In genomic region chr10:19788075-19788686, GRCh38 we compare ENCODE assay signal across 8 cellular contexts. TPM values are rescaled to one million over a fixed set of nuclear protein-coding genes. Genes with fewer than 3 reads are reported as not detected.
DNase-seq lines count a peak whose midpoint lies in the region; ATAC-seq and TF ChIP-seq lines count a peak whose summit lies in the region.

No MANE protein-coding gene starts in this region.

- H3K4me1 ChIP-seq in heart right ventricle (peaks cover 0 to 8% (median 0%) of the 10 kb centered on the region in 9 donors), right cardiac atrium (ENCODE audit: control insufficient read depth, insufficient read depth, low read length) (no peaks in the 10 kb centered on the region), NT2/D1 (ENCODE audit: insufficient read depth, insufficient read length) (no peaks in the 10 kb centered on the region), colonic mucosa (no peaks in the 10 kb centered on the region)

- peak; percentile 49 to 88 (median 75) for TF ChIP-seq CTCF in heart right ventricle (IDR thresholded peaks at IDR 0.05)
- TF ChIP-seq CTCF in colonic mucosa (IDR thresholded peaks at IDR 0.05): peak; percentile 71

- 6 to 19% methylated on average over 3 of the region's 3 CpGs for WGBS in heart right ventricle, 2 donors
- WGBS in right cardiac atrium: 13% methylated on average over 3 of the region's 3 CpGs

- DNase-seq in heart right ventricle (peak in 1 of 2 donors; percentile 14), right cardiac atrium (no peak), NT2/D1 (ENCODE audit: low read depth, low spot score) (peak; percentile 25), colonic mucosa (peak; percentile 34), myocyte (ENCODE audit: low read depth) (peak; percentile 62)
- no peak for DNase-seq in stimulated activated CD4-positive, alpha-beta T cell treated with anti-CD3 and anti-CD28 coated beads, Interleukin-1b, Interleukin-23, amount 100 ng/mL, for 48 hours

- intact Hi-C loops in heart right ventricle (cut with DNase I) (no loop called here), right cardiac atrium (cut with DNase I) (loop anchor here in 1 of 4 donors (10.0 kb wide), 1 partner anchor 373 kb away; no protein-coding TSS in a partner anchor), colonic mucosa (cut with DNase I) (loop anchor here (5.0 kb wide), 1 partner anchor 376 kb away; no protein-coding TSS in a partner anchor)

- H3K27me3 ChIP-seq in heart right ventricle: no peaks in the 10 kb centered on the region
- no peaks in the 10 kb centered on the region for H3K27me3 ChIP-seq in right cardiac atrium (ENCODE audit: control insufficient read depth, insufficient read depth)
- no peaks in the 10 kb centered on the region for H3K27me3 ChIP-seq in NT2/D1 (ENCODE audit: insufficient read depth, insufficient read length)
- H3K27me3 ChIP-seq in colonic mucosa: no peaks in the 10 kb centered on the region

- ATAC-seq in heart right ventricle (no peak), right cardiac atrium (no peak), HG02623 (IDR thresholded peaks at IDR 0.05; ENCODE audit: unreplicated experiment) (peak; percentile 91), GM19397 (IDR thresholded peaks at IDR 0.05; ENCODE audit: unreplicated experiment) (no peak)

- H3K9ac ChIP-seq in NT2/D1 (ENCODE audit: insufficient read length, low read depth): no peak overlapping the region
- no peak overlapping the region for H3K9ac ChIP-seq in colonic mucosa (ENCODE audit: low read depth in 2 of 2, low read length in 2 of 2)

- no peak overlapping the region for H3K4me3 ChIP-seq in heart right ventricle
- no peak overlapping the region for H3K4me3 ChIP-seq in right cardiac atrium (ENCODE audit: low read length)
- H3K4me3 ChIP-seq in NT2/D1 (ENCODE audit: insufficient read length, low read depth): no peak overlapping the region
- no peak overlapping the region for H3K4me3 ChIP-seq in colonic mucosa

- H3K9me3 ChIP-seq in heart right ventricle (peaks cover 0 to 4% (median 0%) of the 10 kb centered on the region in 11 donors), right cardiac atrium (ENCODE audit: control insufficient read depth, low read length) (no peaks in the 10 kb centered on the region), NT2/D1 (ENCODE audit: insufficient read depth, low read length) (no peaks in the 10 kb centered on the region), colonic mucosa (no peaks in the 10 kb centered on the region)

- H3K27ac ChIP-seq in heart right ventricle (no peak overlapping the region), right cardiac atrium (ENCODE audit: low read length) (no peak overlapping the region), colonic mucosa (no peak overlapping the region)

- H3K36me3 ChIP-seq in heart right ventricle (no peaks in the 10 kb centered on the region), NT2/D1 (ENCODE audit: insufficient read depth, insufficient read length, low read length) (no peaks in the 10 kb centered on the region), colonic mucosa (no peaks in the 10 kb centered on the region)

RNA-seq across cellular contexts. Expression of gene PLXDC2, which starts 28.1 kb away (rescaled TPM):
- total RNA-seq in heart right ventricle (10 to 100 TPM in 9 of 10 donors, 1 to 10 TPM in 1; 9.6 to 26.8 (median 17.6) TPM), right cardiac atrium (10 to 100 TPM; 25.2 to 37.4 (median 27.0) TPM), colonic mucosa (10 to 100 TPM; 12.5 to 22.4 TPM), myocyte (12.0 and 16.2 TPM in 2 replicates)
- polyA plus RNA-seq in heart right ventricle (1 to 10 TPM; 4.6 to 5.4 TPM), right cardiac atrium (5.5 TPM)
- 79.1 TPM for polyA plus RNA-seq in myocyte (2012)

Comparison
In these comparisons a context has a peak if more than half of its experiments do, and no peak if none do; other contexts are left out.
1. DNase-seq: peak in NT2/D1 (single experiment), colonic mucosa (single experiment) and myocyte (single experiment); none in right cardiac atrium (0 of 3) and stimulated activated CD4-positive, alpha-beta T cell treated with anti-CD3 and anti-CD28 coated beads, Interleukin-1b, Interleukin-23, amount 100 ng/mL, for 48 hours (single experiment).